Comparison of ENCODE assay signal across 1 cellular context in genomic region chr22:24390576-24390975, GRCh38.
TF ChIP-seq lines count a peak whose summit lies in the region.

No MANE protein-coding gene starts in this region.

TF ChIP-seq in IMR-90, 13 proteins besides CTCF, POLR2A, EP300 and RAD21 (continued from another document):
- TF ChIP-seq RCOR1 (IDR thresholded peaks at IDR 0.05; ENCODE audit: insufficient replicate concordance, low read length) (no peak), MAZ (IDR thresholded peaks at IDR 0.05; ENCODE audit: borderline replicate concordance, low read depth, low read length) (no peak), USF2 (IDR thresholded peaks at IDR 0.05; ENCODE audit: low read depth, low read length) (no peak), BHLHE40 (IDR thresholded peaks at IDR 0.05; ENCODE audit: low read depth, low read length) (no peak), CEBPB (IDR thresholded peaks at IDR 0.05; ENCODE audit: low read depth, low read length) (no peak), RFX5 (IDR thresholded peaks at IDR 0.05; ENCODE audit: low read depth, low read length) (no peak), NFE2L2 (IDR thresholded peaks at IDR 0.05; ENCODE audit: low read depth, low read length) (no peak), CHD1 (IDR thresholded peaks at IDR 0.05; ENCODE audit: low read depth, low read length) (no peak), FOS (IDR thresholded peaks at IDR 0.05; ENCODE audit: low read depth, low read length) (no peak), MAFK (IDR thresholded peaks at IDR 0.05; ENCODE audit: low read depth, low read length) (no peak)
